28 cellular contexts compared by ENCODE assay signal in the genomic region with DNA sequence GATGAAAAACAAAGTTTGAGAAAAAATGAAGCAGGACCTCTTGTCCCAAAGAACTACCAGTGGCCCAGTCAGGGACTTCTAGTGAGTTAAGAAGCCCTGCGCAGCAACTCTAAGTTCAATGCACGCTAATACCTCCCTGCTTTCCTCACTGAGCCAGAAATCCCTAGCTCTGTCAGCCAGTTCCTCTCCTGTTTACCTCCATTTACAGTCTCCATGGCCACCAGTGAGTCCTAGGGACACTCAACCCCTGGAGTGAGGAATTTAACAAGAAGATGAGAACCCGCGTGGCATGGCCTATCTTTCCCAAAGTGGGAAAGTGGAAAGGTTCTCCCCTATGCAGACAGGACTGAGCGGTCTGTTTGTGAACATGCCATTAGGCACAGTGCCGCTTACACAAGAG.
"Had no signal": no experiment of that assay in that cellular context is flagged by ENCODE, and none has a peak within 500 bp of the region (broad histone marks: within the 10 kb centered on the region; RNA-seq: fewer than 3 reads in every experiment).

No MANE protein-coding gene starts in this region.

- H3K36me3 Mint-ChIP-seq: activated CD4-positive, alpha-beta memory T cell treated with anti-CD3 and anti-CD28 coated beads for 36 hours; activated naive CD4-positive, alpha-beta T cell treated with anti-CD3 and anti-CD28 coated beads, Interleukin-2, amount 10 ng/mL, durations not matched to agents 7 days and 5 days had no signal

- H3K9me3 Mint-ChIP-seq: activated CD4-positive, alpha-beta memory T cell treated with anti-CD3 and anti-CD28 coated beads for 36 hours; activated CD4-positive, alpha-beta T cell treated with anti-CD3 and anti-CD28 coated beads, Interleukin-2, amount 10 ng/mL, durations not matched to agents 24 days and 14 days; activated naive CD4-positive, alpha-beta T cell treated with anti-CD3 and anti-CD28 coated beads, Interleukin-2, amount 10 ng/mL, durations not matched to agents 7 days and 5 days; activated naive CD8-positive, alpha-beta T cell treated with anti-CD3 and anti-CD28 coated beads, Interleukin-2, amount 10 ng/mL, durations not matched to agents 7 days and 5 days; activated T-cell treated with anti-CD3 and anti-CD28 coated beads, Interleukin-2, amount 50 U/mL, for 24 hours; effector memory CD8-positive, alpha-beta T cell; naive thymus-derived CD4-positive, alpha-beta T cell; neural crest cell; T-helper 1 cell treated with Interleukin-12 subunit alpha and Interleukin-12 subunit beta and Interleukin-4 antibody, amounts not matched to agents 30 μg/mL and 1 μg/mL, for 36 hours had no signal

- H3K9me3 ChIP-seq: heart right ventricle, right lobe of liver, testis, transverse colon had no signal

- H3K4me1 Mint-ChIP-seq: activated CD4-positive, alpha-beta T cell treated with anti-CD3 and anti-CD28 coated beads, Interleukin-2, amount 10 ng/mL, durations not matched to agents 24 days and 14 days; activated naive CD4-positive, alpha-beta T cell treated with anti-CD3 and anti-CD28 coated beads, Interleukin-2, amount 10 ng/mL, durations not matched to agents 7 days and 5 days had no signal

- FAIRE-seq: astrocyte had no signal

- DNase-seq: activated CD4-positive, alpha-beta memory T cell treated with anti-CD3 and anti-CD28 coated beads for 36 hours; activated CD4-positive, alpha-beta T cell treated with anti-CD3 and anti-CD28 coated beads, Interleukin-2, amount 10 ng/mL, durations not matched to agents 24 days and 14 days; activated CD8-positive, alpha-beta memory T cell treated with anti-CD3 and anti-CD28 coated beads, Interleukin-2, amount 50 U/mL, for 4 hours; activated gamma-delta T cell; activated naive CD4-positive, alpha-beta T cell treated with anti-CD3 and anti-CD28 coated beads, Interleukin-2, amount 10 ng/mL, durations not matched to agents 7 days and 5 days; activated naive CD8-positive, alpha-beta T cell treated with anti-CD3 and anti-CD28 coated beads, Interleukin-2, amount 10 ng/mL, durations not matched to agents 7 days and 5 days; activated T-cell treated with anti-CD3 and anti-CD28 coated beads, Interleukin-2, amount 50 U/mL, for 24 hours; brain microvascular endothelial cell; cortex of kidney; effector memory CD8-positive, alpha-beta T cell; foreskin fibroblast; heart right ventricle; kidney glomerular epithelial cell; mammary epithelial cell; midbrain; naive thymus-derived CD4-positive, alpha-beta T cell; nucleus accumbens; right lobe of liver; stimulated activated CD4-positive, alpha-beta T cell treated with anti-CD3 and anti-CD28 coated beads, Interleukin-4, amount 100 ng/mL, for 1 hour; stimulated activated naive CD8-positive, alpha-beta T cell treated with anti-CD3 and anti-CD28 coated beads, Interleukin-15, Interleukin-2, amounts not matched to agents 100 U/mL and 50 U/mL, for 24 hours; T1000; testis; transverse colon; WERI-Rb-1 had no signal

- H3K36me3 ChIP-seq: brain microvascular endothelial cell, heart right ventricle, right lobe of liver, transverse colon, WERI-Rb-1 had no signal

- H3K27me3 Mint-ChIP-seq: activated CD4-positive, alpha-beta memory T cell treated with anti-CD3 and anti-CD28 coated beads for 36 hours; activated CD4-positive, alpha-beta T cell treated with anti-CD3 and anti-CD28 coated beads, Interleukin-2, amount 10 ng/mL, durations not matched to agents 24 days and 14 days; activated naive CD8-positive, alpha-beta T cell treated with anti-CD3 and anti-CD28 coated beads, Interleukin-2, amount 10 ng/mL, durations not matched to agents 7 days and 5 days; activated T-cell treated with anti-CD3 and anti-CD28 coated beads, Interleukin-2, amount 50 U/mL, for 24 hours; effector memory CD8-positive, alpha-beta T cell; naive thymus-derived CD4-positive, alpha-beta T cell had no signal

- H3K4me1 ChIP-seq: right lobe of liver, testis had no signal

- H3K27me3 ChIP-seq: brain microvascular endothelial cell, heart right ventricle, right lobe of liver, testis, transverse colon had no signal

- ATAC-seq: activated CD4-positive, CD25-positive, alpha-beta regulatory T cell treated with anti-CD3 and anti-CD28 coated beads, Interleukin-2, amount 50 U/mL, for 24 hours; effector memory CD8-positive, alpha-beta T cell; right lobe of liver; stimulated activated naive CD8-positive, alpha-beta T cell treated with anti-CD3 and anti-CD28 coated beads, Interleukin-15, Interleukin-2, amounts not matched to agents 100 U/mL and 50 U/mL, for 24 hours had no signal

- H3K4me3 Mint-ChIP-seq: activated CD4-positive, alpha-beta memory T cell treated with anti-CD3 and anti-CD28 coated beads for 36 hours; activated CD4-positive, alpha-beta T cell treated with anti-CD3 and anti-CD28 coated beads, Interleukin-2, amount 10 ng/mL, durations not matched to agents 24 days and 14 days; activated naive CD4-positive, alpha-beta T cell treated with anti-CD3 and anti-CD28 coated beads, Interleukin-2, amount 10 ng/mL, durations not matched to agents 7 days and 5 days; activated naive CD8-positive, alpha-beta T cell treated with anti-CD3 and anti-CD28 coated beads, Interleukin-2, amount 10 ng/mL, durations not matched to agents 7 days and 5 days; activated T-cell treated with anti-CD3 and anti-CD28 coated beads, Interleukin-2, amount 50 U/mL, for 24 hours; effector memory CD8-positive, alpha-beta T cell; naive thymus-derived CD4-positive, alpha-beta T cell; neural crest cell; T-helper 1 cell treated with Interleukin-12 subunit alpha and Interleukin-12 subunit beta and Interleukin-4 antibody, amounts not matched to agents 30 μg/mL and 1 μg/mL, for 36 hours had no signal

- H3K27ac ChIP-seq: brain microvascular endothelial cell, right lobe of liver, testis, transverse colon, WERI-Rb-1 had no signal

- H3K4me3 ChIP-seq: heart right ventricle, right lobe of liver, testis, transverse colon had no signal

- H3K27ac Mint-ChIP-seq: activated CD4-positive, alpha-beta memory T cell treated with anti-CD3 and anti-CD28 coated beads for 36 hours; activated CD4-positive, alpha-beta T cell treated with anti-CD3 and anti-CD28 coated beads, Interleukin-2, amount 10 ng/mL, durations not matched to agents 24 days and 14 days; activated naive CD4-positive, alpha-beta T cell treated with anti-CD3 and anti-CD28 coated beads, Interleukin-2, amount 10 ng/mL, durations not matched to agents 7 days and 5 days; activated naive CD8-positive, alpha-beta T cell treated with anti-CD3 and anti-CD28 coated beads, Interleukin-2, amount 10 ng/mL, durations not matched to agents 7 days and 5 days; activated T-cell treated with anti-CD3 and anti-CD28 coated beads, Interleukin-2, amount 50 U/mL, for 24 hours; effector memory CD8-positive, alpha-beta T cell; naive thymus-derived CD4-positive, alpha-beta T cell; T-helper 1 cell treated with Interleukin-12 subunit alpha and Interleukin-12 subunit beta and Interleukin-4 antibody, amounts not matched to agents 30 μg/mL and 1 μg/mL, for 36 hours had no signal
